In the genomic region with DNA sequence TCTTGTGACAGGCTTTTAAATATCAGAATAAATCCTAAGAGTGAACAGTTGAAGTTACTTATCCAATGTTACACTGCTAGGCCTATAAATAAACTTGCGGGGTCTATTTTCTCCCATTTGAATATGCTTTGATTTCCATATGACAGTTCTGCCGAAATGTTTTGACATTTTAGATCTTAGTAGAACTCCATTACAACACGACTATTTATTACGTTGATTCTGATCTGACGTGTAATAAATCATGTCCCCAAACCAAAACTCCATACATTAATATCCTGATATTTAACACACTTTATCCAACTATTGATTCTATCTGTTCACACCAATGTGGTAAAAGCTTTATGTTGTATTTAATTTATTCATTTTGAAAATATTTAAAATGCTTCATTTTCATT, we compare ENCODE assay signal across 8 cellular contexts. TPM values are rescaled to one million over a fixed set of nuclear protein-coding genes. Genes with fewer than 3 reads are reported as not detected.
DNase-seq lines count a peak whose midpoint lies in the region; ATAC-seq, FAIRE-seq and TF ChIP-seq lines count a peak whose summit lies in the region.

No MANE protein-coding gene starts in this region.

- H3K9ac ChIP-seq in astrocyte (ENCODE audit: low read length): peak overlapping the region; percentile 68

- peak overlapping the region; percentile 84 for H3K4me2 ChIP-seq in astrocyte (ENCODE audit: low read length)

- no peaks in the 10 kb centered on the region for H4K20me1 ChIP-seq in astrocyte (ENCODE audit: insufficient read depth, low read length)

- H3K79me2 ChIP-seq in astrocyte (ENCODE audit: insufficient read depth, low read length): no peaks in the 10 kb centered on the region

- intact Hi-C loops in lower lobe of right lung (cut with DNase I): no loop called here

- peaks cover 23% of the 10 kb centered on the region for H3K4me1 Mint-ChIP-seq in activated naive CD4-positive, alpha-beta T cell treated with anti-CD3 and anti-CD28 coated beads, Interleukin-2, amount 50 U/mL, for 24 hours
- peaks cover 3% of the 10 kb centered on the region for H3K4me1 Mint-ChIP-seq in astrocyte (ENCODE audit: low read depth, unreplicated experiment)
- H3K4me1 Mint-ChIP-seq in type B pancreatic cell (ENCODE audit: unreplicated experiment): peaks cover 9% of the 10 kb centered on the region

- no peaks in the 10 kb centered on the region for H3K36me3 Mint-ChIP-seq in activated naive CD4-positive, alpha-beta T cell treated with anti-CD3 and anti-CD28 coated beads, Interleukin-2, amount 50 U/mL, for 24 hours
- H3K36me3 Mint-ChIP-seq in astrocyte (ENCODE audit: low read depth, unreplicated experiment) (no peaks in the 10 kb centered on the region), type B pancreatic cell (no peaks in the 10 kb centered on the region)

- H3K27me3 ChIP-seq in astrocyte (ENCODE audit: insufficient read depth, low read length) (no peaks in the 10 kb centered on the region), lower lobe of right lung (ENCODE audit: low read depth) (no peaks in the 10 kb centered on the region)

- H3K27ac ChIP-seq in astrocyte (ENCODE audit: low read depth, low read length): peak overlapping the region; percentile 39
- peak overlapping the region; percentile 94 for H3K27ac ChIP-seq in lower lobe of right lung

- H3K27me3 Mint-ChIP-seq in activated naive CD4-positive, alpha-beta T cell treated with anti-CD3 and anti-CD28 coated beads, Interleukin-2, amount 50 U/mL, for 24 hours: no peaks in the 10 kb centered on the region
- no peaks in the 10 kb centered on the region for H3K27me3 Mint-ChIP-seq in astrocyte (ENCODE audit: low read depth, unreplicated experiment)
- H3K27me3 Mint-ChIP-seq in type B pancreatic cell: no peaks in the 10 kb centered on the region

- peak overlapping the region; percentile 93 for H3K4me3 Mint-ChIP-seq in activated naive CD4-positive, alpha-beta T cell treated with anti-CD3 and anti-CD28 coated beads, Interleukin-2, amount 50 U/mL, for 24 hours
- peak overlapping the region; percentile 88 for H3K4me3 Mint-ChIP-seq in astrocyte (ENCODE audit: unreplicated experiment)
- peak overlapping the region; percentile 93 for H3K4me3 Mint-ChIP-seq in type B pancreatic cell

- no peaks in the 10 kb centered on the region for H3K36me3 ChIP-seq in astrocyte (ENCODE audit: insufficient read depth, low read length)
- no peaks in the 10 kb centered on the region for H3K36me3 ChIP-seq in lower lobe of right lung

- no peak for DNase-seq in activated naive CD4-positive, alpha-beta T cell (lab: John Stamatoyannopoulos, UW)
- DNase-seq in astrocyte (ENCODE audit: low read depth) (no peak), lower lobe of right lung (no peak), type B pancreatic cell (ENCODE audit: extremely low spot score, unreplicated experiment) (no peak), SKM-1 treated with dmso at 0.1 percent for 144 hours (lab: John Stamatoyannopoulos, UW; ENCODE audit: unreplicated experiment) (no peak), iPS-NIHi7 (ENCODE audit: extremely low spot score) (no peak)

- H3K27ac Mint-ChIP-seq in activated naive CD4-positive, alpha-beta T cell treated with anti-CD3 and anti-CD28 coated beads, Interleukin-2, amount 50 U/mL, for 24 hours: peak overlapping the region; percentile 97
- H3K27ac Mint-ChIP-seq in astrocyte (ENCODE audit: unreplicated experiment): no peak overlapping the region
- H3K27ac Mint-ChIP-seq in type B pancreatic cell: peak overlapping the region; percentile 98

- no peaks in the 10 kb centered on the region for H3K9me3 Mint-ChIP-seq in activated naive CD4-positive, alpha-beta T cell treated with anti-CD3 and anti-CD28 coated beads, Interleukin-2, amount 50 U/mL, for 24 hours
- H3K9me3 Mint-ChIP-seq in astrocyte (ENCODE audit: unreplicated experiment) (no peaks in the 10 kb centered on the region), type B pancreatic cell (no peaks in the 10 kb centered on the region)

- peak overlapping the region; percentile 56 for H3K4me3 ChIP-seq in astrocyte (ENCODE audit: insufficient read depth, low read depth, low read length)
- peak overlapping the region; percentile 64 for H3K4me3 ChIP-seq in lower lobe of right lung

- FAIRE-seq in astrocyte (lab: Jason Lieb, UNC): no peak

- TF ChIP-seq CTCF in astrocyte (IDR thresholded peaks at IDR 0.05; ENCODE audit: insufficient read depth, low read depth, low read length) (no peak), lower lobe of right lung (IDR thresholded peaks at IDR 0.05) (no peak), type B pancreatic cell (conservative IDR thresholded peaks at IDR 0.05) (no peak)

- H3K9me3 ChIP-seq in astrocyte (ENCODE audit: insufficient read depth, low read depth, low read length) (no peaks in the 10 kb centered on the region), lower lobe of right lung (no peaks in the 10 kb centered on the region)

- H2AFZ ChIP-seq in astrocyte (ENCODE audit: low read depth, low read length): peak overlapping the region; percentile 64

- H3K4me1 ChIP-seq in astrocyte (ENCODE audit: insufficient read depth, low read length) (peaks cover 12% of the 10 kb centered on the region), lower lobe of right lung (peaks cover 39% of the 10 kb centered on the region)

- ATAC-seq in lower lobe of right lung: no peak
- no peak for ATAC-seq in HG02870 (IDR thresholded peaks at IDR 0.05; ENCODE audit: unreplicated experiment)

RNA-seq across cellular contexts. Expression of a gene that starts 16.1 kb away (rescaled TPM):
- total RNA-seq in astrocyte (61.5 and 63.0 TPM in 2 replicates), lower lobe of right lung (66.1 TPM), type B pancreatic cell (ENCODE audit: low replicate concordance) (87.9 and 104 TPM in 2 replicates)

RNA-seq across cellular contexts. Expression of a gene that starts 24.2 kb away (rescaled TPM):
- total RNA-seq in astrocyte (53.1 and 53.4 TPM in 2 replicates), lower lobe of right lung (65.3 TPM), type B pancreatic cell (ENCODE audit: low replicate concordance) (86.4 and 184 TPM in 2 replicates)
